1 cellular context compared by ENCODE assay signal in genomic region chr17:68133370-68134045, GRCh38.
TF ChIP-seq lines count a peak whose summit lies in the region.

No MANE protein-coding gene starts in this region.

TF ChIP-seq in K562, 482 proteins besides CTCF, POLR2A, EP300 and RAD21:
- TF ChIP-seq MIER1 (IDR thresholded peaks at IDR 0.05; ENCODE audit: low read depth): no peak
- TF ChIP-seq ZNF224 (CRISPR knock-in tag; IDR thresholded peaks at IDR 0.05): no peak
- TF ChIP-seq GABPB1 (CRISPR knock-in tag; IDR thresholded peaks at IDR 0.05): no peak
- no peak for TF ChIP-seq JUNB (CRISPR knock-in tag; conservative IDR thresholded peaks at IDR 0.05)
- no peak for TF ChIP-seq KLF10 (CRISPR knock-in tag; IDR thresholded peaks at IDR 0.05)
